Comparison of ENCODE assay signal across 8 cellular contexts in genomic region chr10:101778781-101779543, GRCh38. TPM values are rescaled to one million over a fixed set of nuclear protein-coding genes. Genes with fewer than 3 reads are reported as not detected.
DNase-seq lines count a peak whose midpoint lies in the region; ATAC-seq and TF ChIP-seq lines count a peak whose summit lies in the region.

No MANE protein-coding gene starts in this region.

- peaks cover 40% of the 10 kb centered on the region for H3K4me1 Mint-ChIP-seq in central memory CD8-positive, alpha-beta T cell

- H3K4me1 ChIP-seq in KMS-11 (ENCODE audit: low read depth, poor library complexity, severe bottlenecking) (peaks cover 27% of the 10 kb centered on the region), tibial nerve (peaks cover 0 to 74% (median 29%) of the 10 kb centered on the region in 4 donors)

- no peak for TF ChIP-seq POLR2A in lower leg skin (IDR thresholded peaks at IDR 0.05)
- TF ChIP-seq POLR2A in tibial nerve (IDR thresholded peaks at IDR 0.05): no peak

- H3K27ac ChIP-seq in KMS-11 (no peak overlapping the region), tibial nerve (no peak overlapping the region)

- H3K36me3 Mint-ChIP-seq in central memory CD8-positive, alpha-beta T cell (ENCODE audit: insufficient read depth): peaks cover 5% of the 10 kb centered on the region

- no peaks in the 10 kb centered on the region for H3K79me2 ChIP-seq in KMS-11 (ENCODE audit: insufficient read depth, low read depth)

- peaks cover 45% of the 10 kb centered on the region for H3K27me3 Mint-ChIP-seq in central memory CD8-positive, alpha-beta T cell

- peak overlapping the region; percentile 70 for H3K4me3 Mint-ChIP-seq in central memory CD8-positive, alpha-beta T cell

- TF ChIP-seq CTCF in KMS-11 (conservative IDR thresholded peaks at IDR 0.05; ENCODE audit: low read depth, low read length) (no peak), lower leg skin (IDR thresholded peaks at IDR 0.05) (no peak), tibial nerve (IDR thresholded peaks at IDR 0.05) (no peak)

- ATAC-seq in central memory CD8-positive, alpha-beta T cell (replicated peaks; ENCODE audit: extremely low read depth, poor library complexity, severe bottlenecking): no peak
- no peak for ATAC-seq in GM18873 (IDR thresholded peaks at IDR 0.05; ENCODE audit: low FRiP score, unreplicated experiment)

- DNase-seq in AG20443 (ENCODE audit: low spot score): peak; percentile 56
- DNase-seq in central memory CD8-positive, alpha-beta T cell (ENCODE audit: low spot score in 2 of 2): no peak
- peak in 1 of 2 donors; percentile 85 for DNase-seq in lower leg skin (ENCODE audit: low spot score in 2 of 2)
- no peak for DNase-seq in tibial nerve (ENCODE audit: low spot score in 2 of 2)
- DNase-seq in NCI-H524 treated with DMSO at 0.1 percent for 48 hours (lab: John Stamatoyannopoulos, UW): no peak
- DNase-seq in NCI-H446 (lab: John Stamatoyannopoulos, UW): no peak

- WGBS in lower leg skin, 2 donors: 7 to 14% methylated on average over 47 to 57 of the region's 58 CpGs
- WGBS in tibial nerve, 2 donors: 8 to 10% methylated on average over 50 to 57 of the region's 58 CpGs

- H3K36me3 ChIP-seq in KMS-11 (ENCODE audit: insufficient read depth) (no peaks in the 10 kb centered on the region), tibial nerve (no peaks in the 10 kb centered on the region)

- H3K9me3 ChIP-seq in tibial nerve: no peaks in the 10 kb centered on the region

- peak overlapping the region; percentile 23; the same call in 1 of the 2 replicates for H2AFZ ChIP-seq in KMS-11 (ENCODE audit: low read depth)

- no peak overlapping the region for H3K27ac Mint-ChIP-seq in central memory CD8-positive, alpha-beta T cell (ENCODE audit: low read depth)

- intact Hi-C loops in lower leg skin (cut with DNase I; ENCODE audit: low total_unique reads): no loop called here

- TF ChIP-seq EP300 in tibial nerve (IDR thresholded peaks at IDR 0.05): no peak

- no peaks in the 10 kb centered on the region for H4K20me1 ChIP-seq in KMS-11 (ENCODE audit: insufficient read depth)

- no peak overlapping the region for H3K9ac ChIP-seq in KMS-11

- H3K4me2 ChIP-seq in KMS-11: peak overlapping the region; percentile 64; the same call in 1 of the 2 replicates

- no peaks in the 10 kb centered on the region for H3K9me3 Mint-ChIP-seq in central memory CD8-positive, alpha-beta T cell

- H3K4me3 ChIP-seq in KMS-11 (IDR thresholded peaks at IDR 0.05; ENCODE audit: insufficient read depth, low read depth, low read length) (no peak overlapping the region), lower leg skin (ENCODE audit: low read depth, poor library complexity, severe bottlenecking) (peak overlapping the region; percentile 2), tibial nerve (peak overlapping the region; percentile 4 to 47 (median 28))

- H3K27me3 ChIP-seq in KMS-11 (ENCODE audit: insufficient read depth, low read depth): peaks cover 15% of the 10 kb centered on the region
- peaks cover 0 to 58% of the 10 kb centered on the region in 2 donors for H3K27me3 ChIP-seq in tibial nerve

RNA-seq across cellular contexts. Expression of gene FGF8, which starts 3.0 kb away (rescaled TPM):
- total RNA-seq in lower leg skin (not detected), tibial nerve (not detected)

RNA-seq across cellular contexts. Expression of gene NPM3, which starts 4.3 kb away (rescaled TPM):
- 10 to 100 TPM; 24.6 to 37.7 (median 27.4) TPM for total RNA-seq in lower leg skin
- 10 to 100 TPM; 17.5 to 47.7 (median 30.1) TPM for total RNA-seq in tibial nerve

RNA-seq across cellular contexts. Expression of gene OGA, which starts 39.3 kb away (rescaled TPM):
- total RNA-seq in lower leg skin: 100 to 1,000 TPM in 3 of 4 donors, 10 to 100 TPM in 1; 72.2 to 188 (median 116) TPM
- total RNA-seq in tibial nerve: 100 to 1,000 TPM; 206 to 249 (median 224) TPM
